Comparison of ENCODE assay signal across 11 cellular contexts in the genomic region with DNA sequence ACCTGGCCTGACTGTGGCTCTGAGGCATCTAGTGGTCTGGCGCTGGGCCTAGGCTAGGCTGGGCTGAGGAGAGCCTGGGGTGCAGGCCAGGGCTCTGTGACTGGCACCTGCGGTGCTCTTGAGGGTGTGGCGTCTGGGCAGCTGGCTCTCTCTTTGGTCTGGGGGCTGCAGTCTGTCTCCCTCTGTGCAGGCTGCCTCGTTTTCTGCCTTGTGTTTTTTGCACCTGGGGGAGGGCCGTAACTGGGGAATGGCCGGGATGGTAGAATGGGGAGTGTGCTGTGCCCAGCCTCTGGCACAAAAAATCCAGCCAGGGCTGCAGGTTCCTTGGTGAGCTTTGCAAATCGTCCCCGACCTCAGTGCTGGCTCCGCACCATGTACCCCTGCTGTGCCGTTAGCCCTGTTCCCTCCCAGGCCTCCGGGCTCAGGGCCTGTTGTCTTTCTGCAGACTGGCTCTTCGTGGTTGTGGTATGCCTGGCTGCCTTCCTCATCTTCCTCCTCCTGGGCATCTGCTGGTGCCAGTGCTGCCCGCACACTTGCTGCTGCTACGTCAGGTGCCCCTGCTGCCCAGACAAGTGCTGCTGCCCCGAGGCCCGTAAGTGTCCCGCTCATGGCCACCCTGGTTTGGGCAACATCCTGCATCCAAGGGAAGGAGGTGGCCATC. TPM values are rescaled to one million over a fixed set of nuclear protein-coding genes. Genes with fewer than 3 reads are reported as not detected.
DNase-seq lines count a peak whose midpoint lies in the region; ATAC-seq and TF ChIP-seq lines count a peak whose summit lies in the region.
"Had no signal": no experiment of that assay in that cellular context is flagged by ENCODE, and none has a peak within 500 bp of the region (broad histone marks: within the 10 kb centered on the region; RNA-seq: fewer than 3 reads in every experiment).

No MANE protein-coding gene starts in this region.

- no peak for TF ChIP-seq CTCF in activated CD8-positive, alpha-beta T cell treated with anti-CD3 and anti-CD28 coated beads for 36 hours (IDR thresholded peaks at IDR 0.05)
- TF ChIP-seq CTCF in Peyer's patch (IDR thresholded peaks at IDR 0.05) (no peak), heart left ventricle (IDR thresholded peaks at IDR 0.05) (no peak), A673 (conservative IDR thresholded peaks at IDR 0.05; ENCODE audit: low read depth, low read length) (no peak), brain microvascular endothelial cell (IDR thresholded peaks at IDR 0.05; ENCODE audit: low read depth, low read length, missing control alignments) (no peak)

- H3K27ac ChIP-seq in Peyer's patch (no peak overlapping the region), heart left ventricle (no peak overlapping the region), A673 (ENCODE audit: low read depth, low read length, poor library complexity, severe bottlenecking) (no peak overlapping the region), brain microvascular endothelial cell (no peak overlapping the region)
- H3K27ac ChIP-seq: KMS-11 had no signal

- H3K4me3 Mint-ChIP-seq in activated CD8-positive, alpha-beta T cell treated with anti-CD3 and anti-CD28 coated beads for 36 hours: no peak overlapping the region
- H3K4me3 Mint-ChIP-seq in activated CD8-positive, alpha-beta T cell treated with anti-CD3 and anti-CD28 coated beads, Interleukin-2, amount 10 ng/mL, durations not matched to agents 7 days and 5 days: no peak overlapping the region
- no peak overlapping the region for H3K4me3 Mint-ChIP-seq in stimulated activated memory B cell treated with anti-CD40 and anti-IgM and Interleukin-4, amounts not matched to agents 10 μg/mL and 1 μg/mL and 100 μg/mL, for 72 hours
- H3K4me3 Mint-ChIP-seq: brain, neural crest cell had no signal

- no peaks in the 10 kb centered on the region for H3K9me3 Mint-ChIP-seq in activated CD8-positive, alpha-beta T cell treated with anti-CD3 and anti-CD28 coated beads for 36 hours
- H3K9me3 Mint-ChIP-seq in activated CD8-positive, alpha-beta T cell treated with anti-CD3 and anti-CD28 coated beads, Interleukin-2, amount 10 ng/mL, durations not matched to agents 7 days and 5 days (ENCODE audit: insufficient read depth): no peaks in the 10 kb centered on the region
- no peaks in the 10 kb centered on the region for H3K9me3 Mint-ChIP-seq in stimulated activated memory B cell treated with anti-CD40 and anti-IgM and Interleukin-4, amounts not matched to agents 10 μg/mL and 1 μg/mL and 100 μg/mL, for 72 hours
- H3K9me3 Mint-ChIP-seq: brain, neural crest cell had no signal

- H3K4me1 ChIP-seq in Peyer's patch (peaks cover 0 to 21% (median 7%) of the 10 kb centered on the region in 4 donors), heart left ventricle (peaks cover 0 to 45% (median 24%) of the 10 kb centered on the region in 12 donors), A673 (ENCODE audit: insufficient read depth, low read length, poor library complexity, severe bottlenecking) (no peaks in the 10 kb centered on the region)

- POLR2A ChIA-PET in activated CD8-positive, alpha-beta T cell treated with anti-CD3 and anti-CD28 coated beads for 36 hours (lab: Charles Lee): interaction anchor here (0.5 to 2.3 kb wide), 6 partner anchors 9 to 117 kb away, joined by 3 to 7 read pairs (median 3); no protein-coding TSS in a partner anchor
- POLR2A ChIA-PET in activated CD8-positive, alpha-beta T cell treated with anti-CD3 and anti-CD28 coated beads, Interleukin-2, amount 10 ng/mL, durations not matched to agents 7 days and 5 days (lab: Charles Lee): interaction anchor here (0.9 kb wide), 1 partner anchor 9 kb away, joined by 3 read pairs; no protein-coding TSS in a partner anchor
- POLR2A ChIA-PET in A673 (lab: Charles Lee; ENCODE audit: low non-redundant PET): no interaction called here

- BruUV-seq in A673 (replicated peaks; lab: Mats Ljungman, UMichigan): no TSS peak

- H3K27me3 Mint-ChIP-seq in activated CD8-positive, alpha-beta T cell treated with anti-CD3 and anti-CD28 coated beads for 36 hours: no peaks in the 10 kb centered on the region
- no peaks in the 10 kb centered on the region for H3K27me3 Mint-ChIP-seq in activated CD8-positive, alpha-beta T cell treated with anti-CD3 and anti-CD28 coated beads, Interleukin-2, amount 10 ng/mL, durations not matched to agents 7 days and 5 days (ENCODE audit: low read depth)
- H3K27me3 Mint-ChIP-seq in stimulated activated memory B cell treated with anti-CD40 and anti-IgM and Interleukin-4, amounts not matched to agents 10 μg/mL and 1 μg/mL and 100 μg/mL, for 72 hours: no peaks in the 10 kb centered on the region

- no peak for DNase-seq in activated CD8-positive, alpha-beta T cell treated with anti-CD3 and anti-CD28 coated beads for 36 hours
- DNase-seq in activated CD8-positive, alpha-beta T cell treated with anti-CD3 and anti-CD28 coated beads, Interleukin-2, amount 10 ng/mL, durations not matched to agents 7 days and 5 days: no peak
- peak; percentile 9 to 45 (median 44) for DNase-seq in Peyer's patch
- peak in 1 of 5 donors; percentile 58 for DNase-seq in heart left ventricle
- no peak for DNase-seq in A673 (ENCODE audit: low spot score)
- DNase-seq in brain microvascular endothelial cell: no peak

- peaks cover 0 to 32% (median 0%) of the 10 kb centered on the region in 3 donors for H3K36me3 ChIP-seq in Peyer's patch
- no peaks in the 10 kb centered on the region for H3K36me3 ChIP-seq in heart left ventricle
- no peaks in the 10 kb centered on the region for H3K36me3 ChIP-seq in A673 (ENCODE audit: insufficient read depth, low read length, poor library complexity, severe bottlenecking)
- H3K36me3 ChIP-seq in brain microvascular endothelial cell (replicated peaks): no peaks in the 10 kb centered on the region

- no peak for ATAC-seq in activated CD8-positive, alpha-beta T cell treated with anti-CD3 and anti-CD28 coated beads for 36 hours
- no peak for ATAC-seq in activated CD8-positive, alpha-beta T cell treated with anti-CD3 and anti-CD28 coated beads, Interleukin-2, amount 10 ng/mL, durations not matched to agents 7 days and 5 days
- peak in 3 of 4 donors; percentile 20 to 52 (median 38) for ATAC-seq in heart left ventricle
- no peak for ATAC-seq in stimulated activated memory B cell treated with anti-CD40 and anti-IgM and Interleukin-4, amounts not matched to agents 10 μg/mL and 1 μg/mL and 100 μg/mL, for 72 hours
- ATAC-seq in GM18520 (IDR thresholded peaks at IDR 0.05; ENCODE audit: unreplicated experiment): no peak

- H3K9me3 ChIP-seq in Peyer's patch: no peaks in the 10 kb centered on the region
- no peaks in the 10 kb centered on the region for H3K9me3 ChIP-seq in heart left ventricle
- H3K9me3 ChIP-seq in A673 (ENCODE audit: low read depth, low read length, poor library complexity, severe bottlenecking): no peaks in the 10 kb centered on the region

- WGBS in heart left ventricle, 4 donors: 68 to 71% (median 70%) methylated on average over 11 to 17 of the region's 17 CpGs; no CpG with 5 or more reads in 1 of the 4 donors

- peaks cover 7% of the 10 kb centered on the region for H3K36me3 Mint-ChIP-seq in activated CD8-positive, alpha-beta T cell treated with anti-CD3 and anti-CD28 coated beads for 36 hours (ENCODE audit: low read depth)
- peaks cover 20% of the 10 kb centered on the region for H3K36me3 Mint-ChIP-seq in activated CD8-positive, alpha-beta T cell treated with anti-CD3 and anti-CD28 coated beads, Interleukin-2, amount 10 ng/mL, durations not matched to agents 7 days and 5 days (ENCODE audit: low read depth)
- peaks cover 11% of the 10 kb centered on the region for H3K36me3 Mint-ChIP-seq in stimulated activated memory B cell treated with anti-CD40 and anti-IgM and Interleukin-4, amounts not matched to agents 10 μg/mL and 1 μg/mL and 100 μg/mL, for 72 hours

- peaks cover 31% of the 10 kb centered on the region for H3K4me1 Mint-ChIP-seq in activated CD8-positive, alpha-beta T cell treated with anti-CD3 and anti-CD28 coated beads for 36 hours (ENCODE audit: low read depth)
- H3K4me1 Mint-ChIP-seq in activated CD8-positive, alpha-beta T cell treated with anti-CD3 and anti-CD28 coated beads, Interleukin-2, amount 10 ng/mL, durations not matched to agents 7 days and 5 days (ENCODE audit: low read depth): peaks cover 26% of the 10 kb centered on the region
- H3K4me1 Mint-ChIP-seq in stimulated activated memory B cell treated with anti-CD40 and anti-IgM and Interleukin-4, amounts not matched to agents 10 μg/mL and 1 μg/mL and 100 μg/mL, for 72 hours: peaks cover 42% of the 10 kb centered on the region

- H3K4me3 ChIP-seq in Peyer's patch (no peak overlapping the region), heart left ventricle (no peak overlapping the region), A673 (ENCODE audit: low read depth, low read length, poor library complexity, severe bottlenecking) (no peak overlapping the region), brain microvascular endothelial cell (ENCODE audit: low read depth, low read length) (no peak overlapping the region)

- in situ Hi-C loops in brain microvascular endothelial cell (cut with HindIII; ENCODE audit: low pct_ligation_motif_present, low sequenced_read_pairs): no loop called here

- H3K27me3 ChIP-seq in Peyer's patch (no peaks in the 10 kb centered on the region), heart left ventricle (no peaks in the 10 kb centered on the region), A673 (replicated peaks; ENCODE audit: insufficient read depth, low read depth, low read length, poor library complexity) (no peaks in the 10 kb centered on the region), brain microvascular endothelial cell (replicated peaks) (no peaks in the 10 kb centered on the region)

- CTCF ChIA-PET in activated CD8-positive, alpha-beta T cell treated with anti-CD3 and anti-CD28 coated beads for 36 hours (lab: Charles Lee): no interaction called here
- CTCF ChIA-PET in activated CD8-positive, alpha-beta T cell treated with anti-CD3 and anti-CD28 coated beads, Interleukin-2, amount 10 ng/mL, durations not matched to agents 7 days and 5 days (lab: Charles Lee): no interaction called here
- CTCF ChIA-PET in A673 (lab: Charles Lee): no interaction called here

- intact Hi-C loops in activated CD8-positive, alpha-beta T cell treated with anti-CD3 and anti-CD28 coated beads for 36 hours (cut with micrococcal nuclease): loop anchor here (10.0 kb wide), 1 partner anchor 117 kb away; a partner anchor contains a TSS
- intact Hi-C loops in heart left ventricle (cut with DNase I): loop anchor here in 3 of 10 donors (10.0 kb wide), 3 partner anchors 117 to 453 kb away; a partner anchor contains a TSS
- intact Hi-C loops in A673 (cut with micrococcal nuclease; ENCODE audit: unreplicated experiment): no loop called here

- H3K27ac Mint-ChIP-seq in activated CD8-positive, alpha-beta T cell treated with anti-CD3 and anti-CD28 coated beads for 36 hours: peak overlapping the region; percentile 15
- no peak overlapping the region for H3K27ac Mint-ChIP-seq in activated CD8-positive, alpha-beta T cell treated with anti-CD3 and anti-CD28 coated beads, Interleukin-2, amount 10 ng/mL, durations not matched to agents 7 days and 5 days
- H3K27ac Mint-ChIP-seq in stimulated activated memory B cell treated with anti-CD40 and anti-IgM and Interleukin-4, amounts not matched to agents 10 μg/mL and 1 μg/mL and 100 μg/mL, for 72 hours: peak overlapping the region; percentile 10

- no peak for TF ChIP-seq POLR2A in Peyer's patch (IDR thresholded peaks at IDR 0.05)
- TF ChIP-seq POLR2A in heart left ventricle (IDR thresholded peaks at IDR 0.05): no peak

RNA-seq across cellular contexts. Expression of a gene that starts 6.5 kb away (rescaled TPM):
- total RNA-seq in activated CD8-positive, alpha-beta T cell treated with anti-CD3 and anti-CD28 coated beads for 36 hours: 100 to 1,000 TPM; 111 to 115 TPM
- 100 to 1,000 TPM; 125 to 138 TPM for total RNA-seq in activated CD8-positive, alpha-beta T cell treated with anti-CD3 and anti-CD28 coated beads, Interleukin-2, amount 10 ng/mL, durations not matched to agents 7 days and 5 days
- 100 to 1,000 TPM; 112 to 201 (median 142) TPM for total RNA-seq in Peyer's patch
- 100 to 1,000 TPM; 138 to 201 (median 159) TPM for total RNA-seq in heart left ventricle
- 100 to 1,000 TPM; 134 to 251 TPM for polyA plus RNA-seq in heart left ventricle
- total RNA-seq in A673 (2021): 82.0 and 90.8 TPM in 2 replicates

RNA-seq across cellular contexts. Expression of a gene that starts 13.4 kb away (rescaled TPM):
- 10 to 100 TPM; 20.0 to 20.6 TPM for total RNA-seq in activated CD8-positive, alpha-beta T cell treated with anti-CD3 and anti-CD28 coated beads for 36 hours
- 10 to 100 TPM; 25.5 to 25.9 TPM for total RNA-seq in activated CD8-positive, alpha-beta T cell treated with anti-CD3 and anti-CD28 coated beads, Interleukin-2, amount 10 ng/mL, durations not matched to agents 7 days and 5 days
- total RNA-seq in Peyer's patch (100 to 1,000 TPM in 3 of 4 donors, 10 to 100 TPM in 1; 28.9 to 214 (median 188) TPM), heart left ventricle (1 to 10 TPM; 2.8 to 9.0 (median 5.3) TPM), A673 (2021) (1.9 and 2.9 TPM in 2 replicates)
- 10 to 100 TPM in 1 of 2 donors, 1 to 10 TPM in 1; 4.8 to 10.5 TPM for polyA plus RNA-seq in heart left ventricle

RNA-seq across cellular contexts. Expression of a gene that starts 20.1 kb away (rescaled TPM):
- under 1 TPM in 1 of 2 experiments, not detected in 1; 0.32 TPM for total RNA-seq in activated CD8-positive, alpha-beta T cell treated with anti-CD3 and anti-CD28 coated beads for 36 hours
- under 1 TPM; 0.50 to 0.63 TPM for total RNA-seq in activated CD8-positive, alpha-beta T cell treated with anti-CD3 and anti-CD28 coated beads, Interleukin-2, amount 10 ng/mL, durations not matched to agents 7 days and 5 days
- total RNA-seq in Peyer's patch (not detected), heart left ventricle (1 to 10 TPM in 2 of 9 donors, under 1 TPM in 2, not detected in 5; 0.19 to 2.4 (median 1.1) TPM), A673 (2021) (0.28 and 0.37 TPM in 2 replicates)
- polyA plus RNA-seq in heart left ventricle: 10 to 100 TPM in 1 of 2 donors, not detected in 1; 22.0 TPM

RNA-seq across cellular contexts. Expression of a gene that starts 29.7 kb away (rescaled TPM):
- total RNA-seq in activated CD8-positive, alpha-beta T cell treated with anti-CD3 and anti-CD28 coated beads for 36 hours: under 1 TPM; 0.20 to 0.31 TPM
- total RNA-seq in activated CD8-positive, alpha-beta T cell treated with anti-CD3 and anti-CD28 coated beads, Interleukin-2, amount 10 ng/mL, durations not matched to agents 7 days and 5 days: under 1 TPM in 1 of 2 experiments, not detected in 1; 0.26 TPM
- total RNA-seq in Peyer's patch: 1 to 10 TPM in 1 of 4 donors, not detected in 3; 3.8 TPM
- under 1 TPM in 1 of 9 donors, not detected in 8; 0.72 TPM for total RNA-seq in heart left ventricle
- under 1 TPM in 1 of 2 donors, not detected in 1; 0.30 TPM for polyA plus RNA-seq in heart left ventricle
- not detected in 2 replicates for total RNA-seq in A673 (2021)
- total RNA-seq: neural crest cell had no signal

RNA-seq across cellular contexts. Expression of a gene that starts 33.7 kb away (rescaled TPM):
- total RNA-seq in activated CD8-positive, alpha-beta T cell treated with anti-CD3 and anti-CD28 coated beads for 36 hours: not detected
- not detected for total RNA-seq in activated CD8-positive, alpha-beta T cell treated with anti-CD3 and anti-CD28 coated beads, Interleukin-2, amount 10 ng/mL, durations not matched to agents 7 days and 5 days
- total RNA-seq in Peyer's patch (not detected), heart left ventricle (not detected), A673 (2021) (not detected in 2 replicates)
- under 1 TPM in 1 of 2 donors, not detected in 1; 0.06 TPM for polyA plus RNA-seq in heart left ventricle
- total RNA-seq: neural crest cell had no signal

Comparison
In these comparisons a context has a peak if more than half of its experiments do, and no peak if none do; other contexts are left out.
1. ATAC-seq: peak in heart left ventricle (3 of 4); none in activated CD8-positive, alpha-beta T cell treated with anti-CD3 and anti-CD28 coated beads for 36 hours (single experiment), activated CD8-positive, alpha-beta T cell treated with anti-CD3 and anti-CD28 coated beads, Interleukin-2, amount 10 ng/mL, durations not matched to agents 7 days and 5 days (single experiment), stimulated activated memory B cell treated with anti-CD40 and anti-IgM and Interleukin-4, amounts not matched to agents 10 μg/mL and 1 μg/mL and 100 μg/mL, for 72 hours (single experiment) and GM18520 (single experiment).
2. DNase-seq: peak in Peyer's patch (3 of 3); none in activated CD8-positive, alpha-beta T cell treated with anti-CD3 and anti-CD28 coated beads for 36 hours (single experiment), activated CD8-positive, alpha-beta T cell treated with anti-CD3 and anti-CD28 coated beads, Interleukin-2, amount 10 ng/mL, durations not matched to agents 7 days and 5 days (single experiment), A673 (single experiment) and brain microvascular endothelial cell (single experiment).